Comparison of ENCODE assay signal across 8 cellular contexts in genomic region chr6:145633981-145634627, GRCh38.
A peak's percentile ranks its signal among the peaks of the same experiment; 100 is the strongest.
DNase-seq lines count a peak whose midpoint lies in the region; ATAC-seq lines count a peak whose summit lies in the region.

No MANE protein-coding gene starts in this region.

- H3K36me3 ChIP-seq in CD8-positive, alpha-beta memory T cell (ENCODE audit: insufficient read depth, low read length) = no peaks in the 10 kb centered on the region

- H3K27ac ChIP-seq in CD8-positive, alpha-beta memory T cell (ENCODE audit: low read depth, low read length) = no peak overlapping the region

- H3K4me1 Mint-ChIP-seq in CD8-positive, alpha-beta memory T cell = peaks cover 8 to 10% (median 9%) of the 10 kb centered on the region in 3 donors

- peak; percentile 96 for ATAC-seq in GM19397 (IDR thresholded peaks at IDR 0.05; ENCODE audit: unreplicated experiment)
- peak; percentile 98 for ATAC-seq in HG03460 (IDR thresholded peaks at IDR 0.05; ENCODE audit: unreplicated experiment)

- no peaks in the 10 kb centered on the region for H3K27me3 Mint-ChIP-seq in CD8-positive, alpha-beta memory T cell

- no peak overlapping the region for H3K27ac Mint-ChIP-seq in CD8-positive, alpha-beta memory T cell

- CTCF ChIA-PET in CD8-positive, alpha-beta memory T cell (lab: Charles Lee) = interaction anchor here (0.8 to 2.9 kb wide), 13 partner anchors 9 to 1052 kb away, joined by 3 to 18 read pairs (median 3); no protein-coding TSS in a partner anchor

- no peaks in the 10 kb centered on the region for H3K9me3 ChIP-seq in CD8-positive, alpha-beta memory T cell (ENCODE audit: low read length)

- no peak overlapping the region for H3K4me3 Mint-ChIP-seq in CD8-positive, alpha-beta memory T cell

- H3K36me3 Mint-ChIP-seq in CD8-positive, alpha-beta memory T cell = peaks cover 8 to 13% (median 12%) of the 10 kb centered on the region in 3 donors

- POLR2A ChIA-PET in CD8-positive, alpha-beta memory T cell (lab: Charles Lee) = no interaction called here

- H3K27me3 ChIP-seq in CD8-positive, alpha-beta memory T cell (ENCODE audit: insufficient read depth, low read length, poor library complexity, severe bottlenecking) = no peaks in the 10 kb centered on the region

- DNase-seq in CD8-positive, alpha-beta memory T cell = peak; percentile 37 to 76 (median 57)
- DNase-seq in NCI-H526 treated with DMSO at 0.1 percent for 48 hours (lab: John Stamatoyannopoulos, UW) (peak; percentile 68), medulla oblongata (ENCODE audit: extremely low spot score) (peak; percentile 94)
- peak; percentile 62 to 76 for DNase-seq in activated CD4-positive, alpha-beta T cell treated with anti-CD3 and anti-CD28 coated beads, Interleukin-2, amount 50 U/mL, for 24 hours (ENCODE audit: low read depth in 1 of 2, low spot score in 1 of 2)
- DNase-seq in effector CD4-positive, alpha-beta T cell = peak; percentile 69
- peak; percentile 50 to 56 for DNase-seq in stimulated activated CD8-positive, alpha-beta memory T cell treated with anti-CD3 and anti-CD28 coated beads, Interleukin-15, amount 100 ng/mL, for 48 hours (ENCODE audit: low read depth in 2 of 2)

- no peak overlapping the region for H3K4me3 ChIP-seq in CD8-positive, alpha-beta memory T cell (ENCODE audit: low read length)

- H3K4me1 ChIP-seq in CD8-positive, alpha-beta memory T cell (ENCODE audit: insufficient read depth, low read length) = no peaks in the 10 kb centered on the region

- no peaks in the 10 kb centered on the region for H3K9me3 Mint-ChIP-seq in CD8-positive, alpha-beta memory T cell
